ENCODE assay signal across 8 cellular contexts in genomic region chr1:10032590-10033358, GRCh38. TPM values are rescaled to one million over a fixed set of nuclear protein-coding genes. Genes with fewer than 3 reads are reported as not detected.
DNase-seq lines count a peak whose midpoint lies in the region; FAIRE-seq and TF ChIP-seq lines count a peak whose summit lies in the region.

TSS of gene UBE4B (plus strand) at chr1:10032958. CDS start at chr1:10033671, 713 bp downstream.

- H3K4me3 ChIP-seq in HFF-Myc (replicated peaks; ENCODE audit: low read depth, low read length) (peak within 1 kb of the TSS; percentile 97), neutrophil (ENCODE audit: low read depth in 1 of 2, low read length in 1 of 2) (peak within 1 kb of the TSS; percentile 91 to 99)

- peaks cover 43 to 60% of the 10 kb centered on the region in 2 experiments for H3K4me1 ChIP-seq in neutrophil (ENCODE audit: control insufficient read depth in 1 of 2, insufficient read depth in 1 of 2, low read depth in 1 of 2, low read length in 1 of 2)

- DNase-seq in GM04504 (ENCODE audit: low read depth): peak; percentile 97
- peak; percentile 88 for DNase-seq in HFF-Myc (ENCODE audit: extremely low read depth, low read depth)
- peak; percentile 95 for DNase-seq in MV-4-11 (lab: John Stamatoyannopoulos, UW)
- peak; percentile 96 for DNase-seq in SK-MEL-5 (ENCODE audit: low read depth, low spot score)
- peak; percentile 99 for DNase-seq in activated naive CD4-positive, alpha-beta T cell treated with Interleukin-2 at 50 U/mL for 16 hours
- DNase-seq in frontal cortex (ENCODE audit: low spot score in 2 of 2): peak; percentile 97 to 98
- DNase-seq in substantia nigra (lab: John Stamatoyannopoulos, UW): peak; percentile 77 to 100 (median 96)

- H3K36me3 ChIP-seq in neutrophil: peaks cover 17% of the 10 kb centered on the region

- TF ChIP-seq CTCF in HFF-Myc (IDR thresholded peaks at IDR 0.05; ENCODE audit: low read depth, low read length, missing control alignments) (peak; percentile 76), neutrophil (IDR thresholded peaks at IDR 0.05) (peak; percentile 98)

- peak within 1 kb of the TSS; percentile 98 for H3K27ac ChIP-seq in neutrophil
- H3K27ac ChIP-seq in substantia nigra (ENCODE audit: low read depth, low read length, poor library complexity, severe bottlenecking): peak within 1 kb of the TSS; percentile 99

- no peaks in the 10 kb centered on the region for H3K9me3 ChIP-seq in neutrophil

- no peak for FAIRE-seq in frontal cortex (lab: Jason Lieb, UNC)

- in situ Hi-C loops in SK-MEL-5 (cut with HindIII; ENCODE audit: low pct_unique_long_range_greater_than_20kb, low sequenced_read_pairs): no loop called here

- no peaks in the 10 kb centered on the region for H3K27me3 ChIP-seq in neutrophil

RNA-seq across cellular contexts. Expression of gene UBE4B, which starts in this region (rescaled TPM):
- 28.9 and 29.9 TPM in 2 replicates for total RNA-seq in SK-MEL-5 (2014; rRNA removed; shearing (Covaris generic))
- polyA plus RNA-seq in SK-MEL-5 (2015; cell fraction: cytosol; rRNA removed): 34.7 and 42.2 TPM in 2 replicates
- 29.6 and 42.0 TPM in 2 replicates for polyA plus RNA-seq in SK-MEL-5 (2015; cell fraction: nucleus; rRNA removed)
- total RNA-seq in frontal cortex: 27.3 TPM

Comparison
In these comparisons a context has a peak if more than half of its experiments do, and no peak if none do; other contexts are left out.
1. Peak in every context shown above with its lines: DNase-seq, H3K4me3 ChIP-seq and H3K27ac ChIP-seq.